Comparison of ENCODE assay signal across 8 cellular contexts in genomic region chr10:88934900-88935672, GRCh38. TPM values are rescaled to one million over a fixed set of nuclear protein-coding genes. Genes with fewer than 3 reads are reported as not detected.
DNase-seq lines count a peak whose midpoint lies in the region; ATAC-seq and TF ChIP-seq lines count a peak whose summit lies in the region.

No MANE protein-coding gene starts in this region.

- DNase-seq in AG08395 (ENCODE audit: low spot score) (peak; percentile 67), M059J (ENCODE audit: low read depth) (peak; percentile 86), SHP77 treated with DMSO at 0.1 percent for 48 hours (lab: John Stamatoyannopoulos, UW) (peak; percentile 33), foreskin keratinocyte (peak; percentile 48 to 73), occipital lobe (lab: John Stamatoyannopoulos, UW) (peak; percentile 45), superior temporal gyrus (ENCODE audit: extremely low spot score) (peak; percentile 91)
- peak; percentile 59 for DNase-seq in activated gamma-delta T cell treated with anti-CD3 and anti-CD28 coated beads, Interleukin-2, amount 50 U/mL, for 16 hours (ENCODE audit: low read depth)

- H3K27me3 ChIP-seq in foreskin keratinocyte, result no peaks in the 10 kb centered on the region

- peak; percentile 87 for TF ChIP-seq CTCF in foreskin keratinocyte (conservative IDR thresholded peaks at IDR 0.05)

- ATAC-seq in GM19035 (IDR thresholded peaks at IDR 0.05; ENCODE audit: unreplicated experiment) (peak; percentile 55), foreskin keratinocyte (peak; percentile 48)

- peaks cover 4% of the 10 kb centered on the region for H3K4me1 ChIP-seq in foreskin keratinocyte

- no peak overlapping the region for H3K27ac ChIP-seq in foreskin keratinocyte

RNA-seq across cellular contexts. Expression of gene ACTA2, which starts 17.5 kb away (rescaled TPM):
- total RNA-seq in M059J (2014; rRNA removed; shearing (Covaris generic)), result 79.1 and 99.1 TPM in 2 replicates
- total RNA-seq in foreskin keratinocyte, result 10.3 and 12.2 TPM in 2 replicates
- 10.2 and 10.9 TPM in 2 replicates for polyA plus RNA-seq in foreskin keratinocyte
- total RNA-seq in occipital lobe, result 14.3 TPM

RNA-seq across cellular contexts. Expression of gene STAMBPL1, which starts 55.0 kb away (rescaled TPM):
- total RNA-seq in M059J (2014; rRNA removed; shearing (Covaris generic)), result 18.2 and 22.8 TPM in 2 replicates
- total RNA-seq in foreskin keratinocyte (7.8 and 9.6 TPM in 2 replicates), occipital lobe (7.8 TPM)
- 4.6 and 6.8 TPM in 2 replicates for polyA plus RNA-seq in foreskin keratinocyte

RNA-seq across cellular contexts. Expression of gene FAS, which starts 55.5 kb away (rescaled TPM):
- 11.5 and 21.2 TPM in 2 replicates for total RNA-seq in M059J (2014; rRNA removed; shearing (Covaris generic))
- total RNA-seq in foreskin keratinocyte (18.0 and 24.1 TPM in 2 replicates), occipital lobe (2.2 TPM)
- polyA plus RNA-seq in foreskin keratinocyte, result 8.5 and 12.4 TPM in 2 replicates

Comparison
In these comparisons a context has a peak if more than half of its experiments do, and no peak if none do; other contexts are left out.
1. DNase-seq: peak in every context shown above with its lines; median percentile 91 in superior temporal gyrus; 86 in M059J; 67 in AG08395; 60 in foreskin keratinocyte; 59 in activated gamma-delta T cell treated with anti-CD3 and anti-CD28 coated beads, Interleukin-2, amount 50 U/mL, for 16 hours; 45 in occipital lobe; 33 in SHP77 treated with DMSO at 0.1 percent for 48 hours.